8 cellular contexts compared by ENCODE assay signal in genomic region chr7:43926193-43927043, GRCh38. TPM values are rescaled to one million over a fixed set of nuclear protein-coding genes. Genes with fewer than 3 reads are reported as not detected.
DNase-seq lines count a peak whose midpoint lies in the region; TF ChIP-seq lines count a peak whose summit lies in the region.

TSS of gene UBE2D4 (plus strand) at chr7:43926436. CDS start at chr7:43926533, 97 bp downstream.

- H3K4me1 ChIP-seq in thymus (ENCODE audit: control insufficient read depth, insufficient read depth, low read length) = peaks cover 3% of the 10 kb centered on the region

- H3K4me3 ChIP-seq in HFF-Myc (replicated peaks; ENCODE audit: low read depth, low read length) = peak within 1 kb of the TSS; percentile 51
- peak within 1 kb of the TSS; percentile 81 for H3K4me3 ChIP-seq in thymus (ENCODE audit: low read length)

- no peaks in the 10 kb centered on the region for H3K9me3 ChIP-seq in thymus (ENCODE audit: control insufficient read depth)

- peaks cover 5% of the 10 kb centered on the region for H3K36me3 Mint-ChIP-seq in activated naive CD4-positive, alpha-beta T cell treated with anti-CD3 and anti-CD28 coated beads, Interleukin-2, amount 50 U/mL, for 24 hours
- H3K36me3 Mint-ChIP-seq in osteocyte (ENCODE audit: unreplicated experiment) = peaks cover 2% of the 10 kb centered on the region

- no peaks in the 10 kb centered on the region for H3K27me3 ChIP-seq in thymus (ENCODE audit: control insufficient read depth, insufficient read depth)

- H3K4me1 Mint-ChIP-seq in activated naive CD4-positive, alpha-beta T cell treated with anti-CD3 and anti-CD28 coated beads, Interleukin-2, amount 50 U/mL, for 24 hours = peaks cover 47% of the 10 kb centered on the region
- peaks cover 13% of the 10 kb centered on the region for H3K4me1 Mint-ChIP-seq in osteocyte (ENCODE audit: unreplicated experiment)

- no peaks in the 10 kb centered on the region for H3K27me3 Mint-ChIP-seq in activated naive CD4-positive, alpha-beta T cell treated with anti-CD3 and anti-CD28 coated beads, Interleukin-2, amount 50 U/mL, for 24 hours
- H3K27me3 Mint-ChIP-seq in osteocyte (ENCODE audit: unreplicated experiment) = no peaks in the 10 kb centered on the region

- under 1% methylated on average over 79 of the region's 79 CpGs for WGBS in thymus

- peak; percentile 93 for TF ChIP-seq POLR2A in GM10847 (IDR thresholded peaks at IDR 0.05; ENCODE audit: extremely low read depth, insufficient read length)

- DNase-seq in HFF-Myc (ENCODE audit: extremely low read depth, low read depth) (no peak), MV-4-11 (lab: John Stamatoyannopoulos, UW) (peak; percentile 59), SKM-1 (lab: John Stamatoyannopoulos, UW; ENCODE audit: unreplicated experiment) (peak; percentile 75), glomerular visceral epithelial cell (ENCODE audit: extremely low spot score) (peak; percentile 72), osteocyte (ENCODE audit: extremely low spot score, unreplicated experiment) (peak; percentile 91)

- no peaks in the 10 kb centered on the region for H3K36me3 ChIP-seq in thymus (ENCODE audit: control insufficient read depth, insufficient read depth)

- peak within 1 kb of the TSS; percentile 97 for H3K27ac Mint-ChIP-seq in activated naive CD4-positive, alpha-beta T cell treated with anti-CD3 and anti-CD28 coated beads, Interleukin-2, amount 50 U/mL, for 24 hours
- peak within 1 kb of the TSS; percentile 86 for H3K27ac Mint-ChIP-seq in osteocyte (ENCODE audit: unreplicated experiment)

- no peaks in the 10 kb centered on the region for H3K9me3 Mint-ChIP-seq in activated naive CD4-positive, alpha-beta T cell treated with anti-CD3 and anti-CD28 coated beads, Interleukin-2, amount 50 U/mL, for 24 hours
- H3K9me3 Mint-ChIP-seq in osteocyte (ENCODE audit: unreplicated experiment) = no peaks in the 10 kb centered on the region

- H3K27ac ChIP-seq in thymus (ENCODE audit: low read depth) = peak within 1 kb of the TSS; percentile 98

- H3K4me3 Mint-ChIP-seq in activated naive CD4-positive, alpha-beta T cell treated with anti-CD3 and anti-CD28 coated beads, Interleukin-2, amount 50 U/mL, for 24 hours = peak within 1 kb of the TSS; percentile 93
- H3K4me3 Mint-ChIP-seq in osteocyte (ENCODE audit: unreplicated experiment) = peak within 1 kb of the TSS; percentile 78

- TF ChIP-seq CTCF in HFF-Myc (IDR thresholded peaks at IDR 0.05; ENCODE audit: low read depth, low read length, missing control alignments) (no peak), osteocyte (IDR thresholded peaks at IDR 0.05) (no peak)

RNA-seq across cellular contexts. Expression of gene UBE2D4, which starts in this region (rescaled TPM):
- total RNA-seq in osteocyte = 18.5 and 21.6 TPM in 2 replicates
- 10.2 TPM for polyA plus RNA-seq in thymus
